In genomic region chr13:41905600-41906254, GRCh38 we compare ENCODE assay signal across 8 cellular contexts. TPM values are rescaled to one million over a fixed set of nuclear protein-coding genes. Genes with fewer than 3 reads are reported as not detected.
A peak's percentile ranks its signal among the peaks of the same experiment; 100 is the strongest.
DNase-seq lines count a peak whose midpoint lies in the region; ATAC-seq, FAIRE-seq and TF ChIP-seq lines count a peak whose summit lies in the region.

No MANE protein-coding gene starts in this region.

- peak; percentile 88 for FAIRE-seq in colon (lab: Jason Lieb, UNC)

- no peak for DNase-seq in BJ (ENCODE audit: low read depth)
- peak; percentile 37 for DNase-seq in NCI-H748 (lab: John Stamatoyannopoulos, UW; ENCODE audit: unreplicated experiment)
- no peak for DNase-seq in neural crest cell (ENCODE audit: low read depth, low spot score)
- no peak for DNase-seq in lower leg skin (ENCODE audit: low spot score in 2 of 2)
- DNase-seq in HPDE6-E6E7 (ENCODE audit: extremely low spot score) = no peak

- CTCF ChIA-PET in BJ (lab: Yijun Ruan, JAX) = no interaction called here

- H3K36me3 Mint-ChIP-seq in neural crest cell (ENCODE audit: low read depth) = peaks cover 5% of the 10 kb centered on the region

- TF ChIP-seq CTCF in BJ (IDR thresholded peaks at IDR 0.05; ENCODE audit: insufficient read depth, low read depth, low read length) (peak; percentile 48), neural crest cell (conservative IDR thresholded peaks at IDR 0.05) (peak; percentile 69), lower leg skin (IDR thresholded peaks at IDR 0.05) (no peak)

- no peak overlapping the region for H3K27ac Mint-ChIP-seq in neural crest cell (ENCODE audit: unreplicated experiment)

- intact Hi-C loops in lower leg skin (cut with DNase I; ENCODE audit: low total_unique reads) = loop anchor here (10.0 kb wide), 1 partner anchor 199 kb away; no protein-coding TSS in a partner anchor

- no peaks in the 10 kb centered on the region for H3K9me3 Mint-ChIP-seq in neural crest cell

- H3K4me3 ChIP-seq in BJ (ENCODE audit: low read depth, low read length) (no peak overlapping the region), lower leg skin (ENCODE audit: low read depth, poor library complexity, severe bottlenecking) (no peak overlapping the region)

- H3K4me3 Mint-ChIP-seq in neural crest cell = no peak overlapping the region

- ATAC-seq in GM18517 (IDR thresholded peaks at IDR 0.05; ENCODE audit: unreplicated experiment) (peak; percentile 93), HG03066 (IDR thresholded peaks at IDR 0.05; ENCODE audit: low read depth, unreplicated experiment) (peak; percentile 90)

- no peaks in the 10 kb centered on the region for H3K4me1 Mint-ChIP-seq in neural crest cell

- TF ChIP-seq POLR2A in lower leg skin (IDR thresholded peaks at IDR 0.05) = no peak

- no peaks in the 10 kb centered on the region for H3K27me3 Mint-ChIP-seq in neural crest cell (ENCODE audit: low read depth)

- no peaks in the 10 kb centered on the region for H3K27me3 ChIP-seq in BJ (ENCODE audit: control insufficient read depth, insufficient read depth, low read length)

- H3K36me3 ChIP-seq in BJ (ENCODE audit: control insufficient read depth, insufficient read depth, low read length) = no peaks in the 10 kb centered on the region

- 42 to 45% methylated on average over 2 of the region's 2 CpGs for WGBS in lower leg skin, 2 donors

- POLR2A ChIA-PET in BJ (lab: Charles Lee) = no interaction called here

RNA-seq across cellular contexts. Expression of gene VWA8, which starts 55.2 kb away (rescaled TPM):
- polyA plus RNA-seq in BJ (2011; rRNA removed) = 5.9 and 9.8 TPM in 2 replicates
- 10.6 and 11.5 TPM in 2 replicates for polyA minus RNA-seq in BJ (2011; rRNA and poly(A)+ RNA removed)
- total RNA-seq in neural crest cell = 19.5 and 21.0 TPM in 2 replicates
- total RNA-seq in lower leg skin = 10 to 100 TPM; 11.8 to 22.0 (median 15.1) TPM

Comparison
In these comparisons a context has a peak if more than half of its experiments do, and no peak if none do; other contexts are left out.
1. CTCF ChIP-seq: peak in BJ (single experiment) and neural crest cell (single experiment); none in lower leg skin (0 of 3).